Comparison of ENCODE assay signal across 13 cellular contexts in genomic region chr6:17102258-17102870, GRCh38. TPM values are rescaled to one million over a fixed set of nuclear protein-coding genes. Genes with fewer than 3 reads are reported as not detected.
DNase-seq lines count a peak whose midpoint lies in the region; ATAC-seq, FAIRE-seq and TF ChIP-seq lines count a peak whose summit lies in the region.
"Had no signal": no experiment of that assay in that cellular context is flagged by ENCODE, and none has a peak within 500 bp of the region (broad histone marks: within the 10 kb centered on the region; RNA-seq: fewer than 3 reads in every experiment).

No MANE protein-coding gene starts in this region.

- H2AFZ ChIP-seq in astrocyte (ENCODE audit: low read depth, low read length), result peak overlapping the region; percentile 60

- H3K27ac ChIP-seq in astrocyte (ENCODE audit: low read depth, low read length) (no peak overlapping the region), iPS-20b (ENCODE audit: low read length) (no peak overlapping the region)

- FAIRE-seq in astrocyte (lab: Jason Lieb, UNC), result no peak

- H3K9ac ChIP-seq in astrocyte (ENCODE audit: low read length) (peak overlapping the region; percentile 28), iPS-20b (ENCODE audit: low read depth, low read length) (peak overlapping the region; percentile 54; the same call in 1 of the 2 replicates), skeletal muscle satellite cell (ENCODE audit: low read depth, low read length) (no peak overlapping the region)

- H3K4me1 Mint-ChIP-seq in astrocyte (ENCODE audit: low read depth, unreplicated experiment), result peaks cover 5% of the 10 kb centered on the region

- H3K79me2 ChIP-seq in astrocyte (ENCODE audit: insufficient read depth, low read length), result no peaks in the 10 kb centered on the region

- peaks cover 36% of the 10 kb centered on the region for H3K27me3 Mint-ChIP-seq in astrocyte (ENCODE audit: low read depth, unreplicated experiment)

- H3K9me3 Mint-ChIP-seq in astrocyte (ENCODE audit: unreplicated experiment), result peaks cover 2% of the 10 kb centered on the region

- no peaks in the 10 kb centered on the region for H3K36me3 Mint-ChIP-seq in astrocyte (ENCODE audit: low read depth, unreplicated experiment)

- no peak for ATAC-seq in HG03097 (IDR thresholded peaks at IDR 0.05; ENCODE audit: low FRiP score, unreplicated experiment)

- peak overlapping the region; percentile 94 for H3K4me2 ChIP-seq in astrocyte (ENCODE audit: low read length)
- H3K4me2 ChIP-seq in skeletal muscle satellite cell (ENCODE audit: low read length), result peak overlapping the region; percentile 86

- no peaks in the 10 kb centered on the region for H4K20me1 ChIP-seq in astrocyte (ENCODE audit: insufficient read depth, low read length)

- H3K4me1 ChIP-seq in astrocyte (ENCODE audit: insufficient read depth, low read length), result peaks cover 10% of the 10 kb centered on the region
- 0 out of 2 replicates have a peak, but pooled peaks cover 4% of the 10 kb centered on the region for H3K4me1 ChIP-seq in iPS-20b (ENCODE audit: insufficient read depth, low read length)
- peaks cover 11% of the 10 kb centered on the region for H3K4me1 ChIP-seq in skeletal muscle satellite cell (ENCODE audit: control insufficient read depth, insufficient read depth, low read length)

- H3K9me3 ChIP-seq in astrocyte (ENCODE audit: insufficient read depth, low read depth, low read length) (no peaks in the 10 kb centered on the region), iPS-20b (ENCODE audit: insufficient read depth, low read depth, low read length) (no peaks in the 10 kb centered on the region), skeletal muscle satellite cell (replicated peaks; ENCODE audit: low read length) (no peaks in the 10 kb centered on the region)

- H3K36me3 ChIP-seq in astrocyte (ENCODE audit: insufficient read depth, low read length) (no peaks in the 10 kb centered on the region), iPS-20b (ENCODE audit: insufficient read depth, low read depth, low read length) (no peaks in the 10 kb centered on the region), skeletal muscle satellite cell (ENCODE audit: insufficient read depth, low read length) (no peaks in the 10 kb centered on the region)

- TF ChIP-seq CTCF in HFF-Myc (IDR thresholded peaks at IDR 0.05; ENCODE audit: low read depth, low read length, missing control alignments) (no peak), astrocyte (IDR thresholded peaks at IDR 0.05; ENCODE audit: insufficient read depth, low read depth, low read length) (no peak)

- DNase-seq in HFF-Myc (ENCODE audit: extremely low read depth, low read depth), result no peak
- no peak for DNase-seq in astrocyte (ENCODE audit: low read depth)
- DNase-seq in NCI-H2227 treated with DMSO at 0.1 percent for 48 hours (lab: John Stamatoyannopoulos, UW), result no peak
- no peak for DNase-seq in LoVo (ENCODE audit: low spot score)
- DNase-seq in NCI-H510A (lab: John Stamatoyannopoulos, UW), result no peak
- DNase-seq: activated naive CD4-positive, alpha-beta T cell treated with anti-CD3 and anti-CD28 coated beads, Interleukin-2, amount 50 U/mL, for 16 hours; stimulated activated CD4-positive, alpha-beta T cell treated with anti-CD3 and anti-CD28 coated beads, Interleukin-12 subunit alpha, Interleukin-12 subunit beta, amount 100 ng/mL, for 4 hours; T1000 had no signal

- no peak overlapping the region for H3K27ac Mint-ChIP-seq in astrocyte (ENCODE audit: unreplicated experiment)

- H3K4me3 Mint-ChIP-seq in astrocyte (ENCODE audit: unreplicated experiment), result peak overlapping the region; percentile 83

- H3K27me3 ChIP-seq in astrocyte (ENCODE audit: insufficient read depth, low read length) (peaks cover 26% of the 10 kb centered on the region), iPS-20b (ENCODE audit: insufficient read depth, low read length) (peaks cover 52% of the 10 kb centered on the region), skeletal muscle satellite cell (ENCODE audit: control insufficient read depth, insufficient read depth, low read length) (peaks cover 51% of the 10 kb centered on the region)

- H3K4me3 ChIP-seq in HFF-Myc (replicated peaks; ENCODE audit: low read depth, low read length), result peak overlapping the region; percentile 42
- peak overlapping the region; percentile 63 for H3K4me3 ChIP-seq in astrocyte (ENCODE audit: insufficient read depth, low read depth, low read length)
- peak overlapping the region; percentile 74 for H3K4me3 ChIP-seq in iPS-20b (ENCODE audit: low read length)
- peak overlapping the region; percentile 67 for H3K4me3 ChIP-seq in skeletal muscle satellite cell (ENCODE audit: low read length)

RNA-seq across cellular contexts. Expression of gene STMND1, which starts 0.5 kb away (rescaled TPM):
- total RNA-seq in astrocyte, result 0.16 TPM in 1 of 2 replicates, not detected in the other
- not detected in 2 replicates for total RNA-seq in skeletal muscle satellite cell (2012; rRNA removed)
- total RNA-seq: glomerular endothelial cell, ureter had no signal
